ENCODE assay signal across 8 cellular contexts in genomic region chr16:28975158-28975603, GRCh38. TPM values are rescaled to one million over a fixed set of nuclear protein-coding genes. Genes with fewer than 3 reads are reported as not detected.
A peak's percentile ranks its signal among the peaks of the same experiment; 100 is the strongest.
DNase-seq lines count a peak whose midpoint lies in the region; ATAC-seq and TF ChIP-seq lines count a peak whose summit lies in the region.

No MANE protein-coding gene starts in this region.

- peak overlapping the region; percentile 87 for H3K4me3 ChIP-seq in kidney epithelial cell (ENCODE audit: low read depth, low read length)
- peak overlapping the region; percentile 84 for H3K4me3 ChIP-seq in thoracic aorta

- peak overlapping the region; percentile 88 for H3K27ac Mint-ChIP-seq in activated naive CD8-positive, alpha-beta T cell treated with anti-CD3 and anti-CD28 coated beads, Interleukin-2, amount 10 ng/mL, durations not matched to agents 7 days and 5 days

- POLR2A ChIA-PET in activated naive CD8-positive, alpha-beta T cell treated with anti-CD3 and anti-CD28 coated beads, Interleukin-2, amount 10 ng/mL, durations not matched to agents 7 days and 5 days (lab: Charles Lee): interaction anchor here (1.0 to 6.2 kb wide), 3 partner anchors 12 to 50 kb away, joined by 3 to 62 read pairs (median 3); partner anchors contain the start of genes LAT and RABEP2

- H3K36me3 Mint-ChIP-seq in activated naive CD8-positive, alpha-beta T cell treated with anti-CD3 and anti-CD28 coated beads, Interleukin-2, amount 10 ng/mL, durations not matched to agents 7 days and 5 days: peaks cover 3% of the 10 kb centered on the region

- H3K9ac ChIP-seq in ES-I3 (ENCODE audit: low read depth, low read length): peak overlapping the region; percentile 95

- H3K27me3 ChIP-seq in kidney epithelial cell (ENCODE audit: control insufficient read depth, insufficient read depth, low read length) (no peaks in the 10 kb centered on the region), thoracic aorta (replicated peaks; ENCODE audit: insufficient read depth) (no peaks in the 10 kb centered on the region)

- ATAC-seq in HG02981 (IDR thresholded peaks at IDR 0.05; ENCODE audit: unreplicated experiment) (peak; percentile 28), thoracic aorta (ENCODE audit: insufficient number of reproducible peaks, low FRiP score, low read depth) (no peak)
- peak; percentile 13 for ATAC-seq in activated naive CD8-positive, alpha-beta T cell treated with anti-CD3 and anti-CD28 coated beads, Interleukin-2, amount 10 ng/mL, durations not matched to agents 7 days and 5 days (ENCODE audit: low read depth)

- H3K4me1 ChIP-seq in ES-I3 (ENCODE audit: insufficient read depth, low read length) (0 out of 2 replicates have a peak, but pooled peaks cover 3% of the 10 kb centered on the region), thoracic aorta (ENCODE audit: control insufficient read depth in 1 of 2, low read depth in 2 of 2) (peaks cover 8 to 12% of the 10 kb centered on the region in 2 donors)

- H3K9me3 Mint-ChIP-seq in activated naive CD8-positive, alpha-beta T cell treated with anti-CD3 and anti-CD28 coated beads, Interleukin-2, amount 10 ng/mL, durations not matched to agents 7 days and 5 days: no peaks in the 10 kb centered on the region

- H3K9me3 ChIP-seq in ES-I3 (ENCODE audit: control insufficient read depth, insufficient read depth, low read length) (no peaks in the 10 kb centered on the region), thoracic aorta (no peaks in the 10 kb centered on the region)

- no peak for TF ChIP-seq CTCF in kidney epithelial cell (IDR thresholded peaks at IDR 0.05; ENCODE audit: insufficient read depth, low read length, poor library complexity, severe bottlenecking)
- TF ChIP-seq CTCF in thoracic aorta (IDR thresholded peaks at IDR 0.05): no peak

- peak overlapping the region; percentile 97 for H3K4me3 Mint-ChIP-seq in activated naive CD8-positive, alpha-beta T cell treated with anti-CD3 and anti-CD28 coated beads, Interleukin-2, amount 10 ng/mL, durations not matched to agents 7 days and 5 days

- DNase-seq in activated naive CD8-positive, alpha-beta T cell treated with anti-CD3 and anti-CD28 coated beads, Interleukin-2, amount 10 ng/mL, durations not matched to agents 7 days and 5 days: no peak
- no peak for DNase-seq in kidney epithelial cell (ENCODE audit: low read depth)
- DNase-seq in thoracic aorta (ENCODE audit: low spot score): no peak
- no peak for DNase-seq in germinal center (ENCODE audit: low spot score)
- DNase-seq in NCI-H1092 (lab: John Stamatoyannopoulos, UW): no peak
- no peak for DNase-seq in HuH-7.5 (ENCODE audit: low spot score)

- H3K4me1 Mint-ChIP-seq in activated naive CD8-positive, alpha-beta T cell treated with anti-CD3 and anti-CD28 coated beads, Interleukin-2, amount 10 ng/mL, durations not matched to agents 7 days and 5 days: peaks cover 21% of the 10 kb centered on the region

- H3K36me3 ChIP-seq in ES-I3 (ENCODE audit: insufficient read depth, low read length) (no peaks in the 10 kb centered on the region), kidney epithelial cell (ENCODE audit: control insufficient read depth, insufficient read depth, low read length) (no peaks in the 10 kb centered on the region), thoracic aorta (no peaks in the 10 kb centered on the region)

- no peaks in the 10 kb centered on the region for H3K27me3 Mint-ChIP-seq in activated naive CD8-positive, alpha-beta T cell treated with anti-CD3 and anti-CD28 coated beads, Interleukin-2, amount 10 ng/mL, durations not matched to agents 7 days and 5 days

- H3K27ac ChIP-seq in thoracic aorta: peak overlapping the region; percentile 49 to 78

RNA-seq across cellular contexts. Expression of gene SPNS1, which starts 0.6 kb away (rescaled TPM):
- 10 to 100 TPM; 28.1 to 30.1 TPM for total RNA-seq in activated naive CD8-positive, alpha-beta T cell treated with anti-CD3 and anti-CD28 coated beads, Interleukin-2, amount 10 ng/mL, durations not matched to agents 7 days and 5 days
- total RNA-seq in kidney epithelial cell (77.2 and 115 TPM in 2 replicates), thoracic aorta (10 to 100 TPM; 21.9 to 36.6 TPM)

RNA-seq across cellular contexts. Expression of gene LAT, which starts 9.7 kb away (rescaled TPM):
- 100 to 1,000 TPM; 288 to 297 TPM for total RNA-seq in activated naive CD8-positive, alpha-beta T cell treated with anti-CD3 and anti-CD28 coated beads, Interleukin-2, amount 10 ng/mL, durations not matched to agents 7 days and 5 days
- total RNA-seq in kidney epithelial cell (2.9 and 8.6 TPM in 2 replicates), thoracic aorta (10 to 100 TPM; 15.3 to 28.6 TPM)

RNA-seq across cellular contexts. Expression of gene NFATC2IP, which starts 24.4 kb away (rescaled TPM):
- total RNA-seq in activated naive CD8-positive, alpha-beta T cell treated with anti-CD3 and anti-CD28 coated beads, Interleukin-2, amount 10 ng/mL, durations not matched to agents 7 days and 5 days: 100 to 1,000 TPM; 115 to 117 TPM
- total RNA-seq in kidney epithelial cell: 18.4 and 20.8 TPM in 2 replicates
- 10 to 100 TPM; 38.4 to 45.5 TPM for total RNA-seq in thoracic aorta

RNA-seq across cellular contexts. Expression of gene CD19, which starts 43.4 kb away (rescaled TPM):
- total RNA-seq in activated naive CD8-positive, alpha-beta T cell treated with anti-CD3 and anti-CD28 coated beads, Interleukin-2, amount 10 ng/mL, durations not matched to agents 7 days and 5 days: under 1 TPM; 0.40 to 0.83 TPM
- total RNA-seq in kidney epithelial cell (0.14 TPM in 1 of 2 replicates, not detected in the other), thoracic aorta (not detected)

RNA-seq across cellular contexts. Expression of gene RABEP2, which starts 50.1 kb away (rescaled TPM):
- 10 to 100 TPM; 23.7 to 25.6 TPM for total RNA-seq in activated naive CD8-positive, alpha-beta T cell treated with anti-CD3 and anti-CD28 coated beads, Interleukin-2, amount 10 ng/mL, durations not matched to agents 7 days and 5 days
- 38.3 and 44.6 TPM in 2 replicates for total RNA-seq in kidney epithelial cell
- total RNA-seq in thoracic aorta: 10 to 100 TPM; 18.3 to 62.0 TPM

Comparison
In these comparisons a context has a peak if more than half of its experiments do, and no peak if none do; other contexts are left out.
1. RNA of gene LAT, which starts 9.7 kb away (total RNA-seq): 288 to 297 TPM in activated naive CD8-positive, alpha-beta T cell treated with anti-CD3 and anti-CD28 coated beads, Interleukin-2, amount 10 ng/mL, durations not matched to agents 7 days and 5 days; 15.3 to 28.6 TPM in thoracic aorta and 2.9 to 8.6 TPM in kidney epithelial cell; every median in the first group is over 4 times any median in the second.